In genomic region chr12:79296128-79296527, GRCh38 we compare ENCODE assay signal across 25 cellular contexts.
"Had no signal": no experiment of that assay in that cellular context is flagged by ENCODE, and none has a peak within 500 bp of the region (broad histone marks: within the 10 kb centered on the region; RNA-seq: fewer than 3 reads in every experiment).

No MANE protein-coding gene starts in this region.

- H3K4me2 ChIP-seq: smooth muscle cell had no signal

- H3K4me1 ChIP-seq: gastrocnemius medialis, left lung, lower lobe of right lung, right atrium auricular region had no signal

- ATAC-seq: activated naive CD8-positive, alpha-beta T cell treated with anti-CD3 and anti-CD28 coated beads, Interleukin-2, amount 50 U/mL, for 24 hours; gastrocnemius medialis; left lung; lower lobe of right lung; natural killer cell; stimulated activated naive B cell treated with anti-CD40 and anti-IgM and Interleukin-4, amounts not matched to agents 10 μg/mL and 1 μg/mL and 100 μg/mL, for 72 hours; WTC11 had no signal

- H3K4me3 ChIP-seq: gastrocnemius medialis, left lung, lower lobe of right lung, right atrium auricular region, smooth muscle cell, tibial nerve had no signal

- H3K27ac Mint-ChIP-seq: activated CD4-positive, alpha-beta memory T cell treated with anti-CD3 and anti-CD28 coated beads, Interleukin-2, amount 10 ng/mL, durations not matched to agents 7 days and 5 days; activated CD4-positive, alpha-beta T cell treated with anti-CD3 and anti-CD28 coated beads, Interleukin-2, amount 10 ng/mL, durations not matched to agents 7 days and 5 days; activated naive CD4-positive, alpha-beta T cell treated with anti-CD3 and anti-CD28 coated beads, Interleukin-2, amount 50 U/mL, for 24 hours; activated naive CD8-positive, alpha-beta T cell treated with anti-CD3 and anti-CD28 coated beads, Interleukin-2, amount 50 U/mL, for 24 hours; activated T-helper 2 cell treated with anti-CD3 and anti-CD28 coated beads, Interferon-gamma antibody, Interleukin-2, Interleukin-4, amounts not matched to agents 10 μg/mL and 5 μg/mL and 100 μg/mL, durations not matched to agents 14 hours and 24 hours and 36 hours; natural killer cell; stimulated activated naive B cell treated with anti-CD40 and anti-IgM and Interleukin-4, amounts not matched to agents 10 μg/mL and 1 μg/mL and 100 μg/mL, for 72 hours; T-helper 1 cell treated with Interleukin-12 subunit alpha and Interleukin-12 subunit beta and Interleukin-4 antibody, amounts not matched to agents 30 μg/mL and 1 μg/mL, for 36 hours; WTC11 had no signal

- H3K36me3 Mint-ChIP-seq: activated naive CD4-positive, alpha-beta T cell treated with anti-CD3 and anti-CD28 coated beads, Interleukin-2, amount 50 U/mL, for 24 hours; natural killer cell; stimulated activated naive B cell treated with anti-CD40 and anti-IgM and Interleukin-4, amounts not matched to agents 10 μg/mL and 1 μg/mL and 100 μg/mL, for 72 hours had no signal

- FAIRE-seq: colon, islet of Langerhans had no signal

- H3K9me3 Mint-ChIP-seq: activated CD4-positive, alpha-beta T cell treated with anti-CD3 and anti-CD28 coated beads, Interleukin-2, amount 10 ng/mL, durations not matched to agents 7 days and 5 days; activated naive CD4-positive, alpha-beta T cell treated with anti-CD3 and anti-CD28 coated beads, Interleukin-2, amount 50 U/mL, for 24 hours; activated naive CD8-positive, alpha-beta T cell treated with anti-CD3 and anti-CD28 coated beads, Interleukin-2, amount 50 U/mL, for 24 hours; activated T-helper 2 cell treated with anti-CD3 and anti-CD28 coated beads, Interferon-gamma antibody, Interleukin-2, Interleukin-4, amounts not matched to agents 10 μg/mL and 5 μg/mL and 100 μg/mL, durations not matched to agents 14 hours and 24 hours and 36 hours; stimulated activated naive B cell treated with anti-CD40 and anti-IgM and Interleukin-4, amounts not matched to agents 10 μg/mL and 1 μg/mL and 100 μg/mL, for 72 hours; T-helper 1 cell treated with Interleukin-12 subunit alpha and Interleukin-12 subunit beta and Interleukin-4 antibody, amounts not matched to agents 30 μg/mL and 1 μg/mL, for 36 hours; WTC11 had no signal

- H3K36me3 ChIP-seq: gastrocnemius medialis, left lung, lower lobe of right lung, right atrium auricular region, tibial nerve had no signal

- H3K27me3 Mint-ChIP-seq: activated CD4-positive, alpha-beta memory T cell treated with anti-CD3 and anti-CD28 coated beads, Interleukin-2, amount 10 ng/mL, durations not matched to agents 7 days and 5 days; activated CD4-positive, alpha-beta T cell treated with anti-CD3 and anti-CD28 coated beads, Interleukin-2, amount 10 ng/mL, durations not matched to agents 7 days and 5 days; activated naive CD4-positive, alpha-beta T cell treated with anti-CD3 and anti-CD28 coated beads, Interleukin-2, amount 50 U/mL, for 24 hours; activated naive CD8-positive, alpha-beta T cell treated with anti-CD3 and anti-CD28 coated beads, Interleukin-2, amount 50 U/mL, for 24 hours; stimulated activated naive B cell treated with anti-CD40 and anti-IgM and Interleukin-4, amounts not matched to agents 10 μg/mL and 1 μg/mL and 100 μg/mL, for 72 hours had no signal

- DNase-seq: activated CD4-positive, alpha-beta memory T cell treated with anti-CD3 and anti-CD28 coated beads, Interleukin-2, amount 10 ng/mL, durations not matched to agents 7 days and 5 days; activated CD4-positive, alpha-beta T cell treated with anti-CD3 and anti-CD28 coated beads for 1 hour; activated CD4-positive, alpha-beta T cell treated with anti-CD3 and anti-CD28 coated beads, Interleukin-2, amount 10 ng/mL, durations not matched to agents 7 days and 5 days; activated naive CD8-positive, alpha-beta T cell treated with anti-CD3 and anti-CD28 coated beads, Interleukin-2, amount 50 U/mL, for 24 hours; activated T-cell treated with anti-CD3 and anti-CD28 coated beads, Interleukin-2, amount 50 U/mL, for 48 hours; effector CD4-positive, alpha-beta T cell; gastrocnemius medialis; glutamatergic neuron; left lung; lower lobe of right lung; mesenchymal stem cell; natural killer cell; stimulated activated CD4-positive, alpha-beta T cell treated with anti-CD3 and anti-CD28 coated beads, Interleukin-15, amount 100 ng/mL, for 24 hours; stimulated activated CD4-positive, alpha-beta T cell treated with anti-CD3 and anti-CD28 coated beads, Interleukin-2, amount 100 ng/mL, for 24 hours; stimulated activated naive B cell treated with anti-CD40 and anti-IgM and Interleukin-4, amounts not matched to agents 10 μg/mL and 1 μg/mL and 100 μg/mL, for 72 hours; T-helper 9 cell had no signal

- H3K9me3 ChIP-seq: gastrocnemius medialis, left lung, lower lobe of right lung, right atrium auricular region, tibial nerve had no signal

- H3K4me1 Mint-ChIP-seq: activated CD4-positive, alpha-beta memory T cell treated with anti-CD3 and anti-CD28 coated beads, Interleukin-2, amount 10 ng/mL, durations not matched to agents 7 days and 5 days; activated CD4-positive, alpha-beta T cell treated with anti-CD3 and anti-CD28 coated beads, Interleukin-2, amount 10 ng/mL, durations not matched to agents 7 days and 5 days; activated naive CD4-positive, alpha-beta T cell treated with anti-CD3 and anti-CD28 coated beads, Interleukin-2, amount 50 U/mL, for 24 hours; activated naive CD8-positive, alpha-beta T cell treated with anti-CD3 and anti-CD28 coated beads, Interleukin-2, amount 50 U/mL, for 24 hours; natural killer cell; stimulated activated naive B cell treated with anti-CD40 and anti-IgM and Interleukin-4, amounts not matched to agents 10 μg/mL and 1 μg/mL and 100 μg/mL, for 72 hours had no signal

- H3K27ac ChIP-seq: gastrocnemius medialis, left lung, lower lobe of right lung, right atrium auricular region had no signal

- H3K4me3 Mint-ChIP-seq: activated CD4-positive, alpha-beta memory T cell treated with anti-CD3 and anti-CD28 coated beads, Interleukin-2, amount 10 ng/mL, durations not matched to agents 7 days and 5 days; activated CD4-positive, alpha-beta T cell treated with anti-CD3 and anti-CD28 coated beads, Interleukin-2, amount 10 ng/mL, durations not matched to agents 7 days and 5 days; activated naive CD4-positive, alpha-beta T cell treated with anti-CD3 and anti-CD28 coated beads, Interleukin-2, amount 50 U/mL, for 24 hours; activated naive CD8-positive, alpha-beta T cell treated with anti-CD3 and anti-CD28 coated beads, Interleukin-2, amount 50 U/mL, for 24 hours; natural killer cell; stimulated activated naive B cell treated with anti-CD40 and anti-IgM and Interleukin-4, amounts not matched to agents 10 μg/mL and 1 μg/mL and 100 μg/mL, for 72 hours; T-helper 1 cell treated with Interleukin-12 subunit alpha and Interleukin-12 subunit beta and Interleukin-4 antibody, amounts not matched to agents 30 μg/mL and 1 μg/mL, for 36 hours; WTC11 had no signal

- H3K27me3 ChIP-seq: gastrocnemius medialis, left lung, right atrium auricular region, tibial nerve had no signal
